In the genomic region with DNA sequence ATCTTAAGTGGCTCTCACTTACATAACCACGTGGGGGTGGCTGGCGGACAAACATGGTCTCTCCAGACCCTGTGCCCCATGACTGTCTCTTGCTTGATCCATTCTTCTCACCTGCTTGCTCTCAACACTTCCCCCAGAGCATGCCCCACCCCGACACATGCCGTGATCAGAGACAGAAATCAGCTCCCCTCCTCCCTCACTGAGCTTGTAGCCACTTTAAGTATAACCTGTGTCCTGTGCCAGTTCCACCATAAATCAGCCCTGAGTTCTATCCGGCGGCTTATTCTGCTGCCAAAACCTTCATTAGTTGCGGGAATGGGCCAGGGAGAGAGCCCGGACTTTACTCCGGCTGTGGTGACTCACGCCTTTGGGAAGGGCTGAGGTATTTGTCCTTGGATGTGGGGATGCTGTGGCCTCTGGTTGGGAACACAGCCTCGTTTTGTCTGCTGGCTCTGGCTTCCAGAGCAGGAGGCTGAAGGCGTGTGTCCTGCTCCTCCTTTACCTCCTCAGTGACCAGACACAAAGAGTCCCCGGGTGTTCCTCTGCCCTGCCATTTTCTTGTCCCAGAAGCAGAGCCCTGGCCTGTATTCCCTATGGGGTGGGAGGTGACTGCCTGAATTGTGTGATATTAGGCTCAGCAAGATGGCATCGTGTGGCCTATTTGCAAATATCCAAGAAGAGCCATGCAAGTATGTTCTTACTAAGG, we compare ENCODE assay signal across 9 cellular contexts. TPM values are rescaled to one million over a fixed set of nuclear protein-coding genes. Genes with fewer than 3 reads are reported as not detected.
DNase-seq lines count a peak whose midpoint lies in the region; FAIRE-seq and TF ChIP-seq lines count a peak whose summit lies in the region.
"Had no signal": no experiment of that assay in that cellular context is flagged by ENCODE, and none has a peak within 500 bp of the region (broad histone marks: within the 10 kb centered on the region; RNA-seq: fewer than 3 reads in every experiment).

No MANE protein-coding gene starts in this region.

- H3K27me3 ChIP-seq in GM23248 (replicated peaks; ENCODE audit: insufficient read depth): no peaks in the 10 kb centered on the region
- H3K27me3 ChIP-seq in ascending aorta: no peaks in the 10 kb centered on the region
- no peaks in the 10 kb centered on the region for H3K27me3 ChIP-seq in iPS-15b (ENCODE audit: control insufficient read depth, insufficient read depth, low read length)
- H3K27me3 ChIP-seq in spleen (replicated peaks in 1 of 7): no peaks in the 10 kb centered on the region
- no peaks in the 10 kb centered on the region for H3K27me3 ChIP-seq in HAP-1 (ENCODE audit: low read depth)

- DNase-seq in GM23248: peak; percentile 90
- peak; percentile 61 to 96 for DNase-seq in ascending aorta (ENCODE audit: low spot score in 2 of 2)
- no peak for DNase-seq in spleen
- no peak for DNase-seq in activated CD4-positive, alpha-beta T cell treated with anti-CD3 and anti-CD28 coated beads for 1 hour
- no peak for DNase-seq in SW 1271 (lab: John Stamatoyannopoulos, UW)
- no peak for DNase-seq in HAP-1 (ENCODE audit: low spot score in 2 of 2)
- no peak for DNase-seq in GM12891 (ENCODE audit: insufficient read length, low spot score)
- DNase-seq: activated B cell treated with CpG ODN at 0.5 μM for 24 hours had no signal

- no peaks in the 10 kb centered on the region for H3K36me3 ChIP-seq in GM23248 (ENCODE audit: low read depth)
- no peaks in the 10 kb centered on the region for H3K36me3 ChIP-seq in ascending aorta
- no peaks in the 10 kb centered on the region for H3K36me3 ChIP-seq in iPS-15b (ENCODE audit: control insufficient read depth, insufficient read depth, low read length)
- H3K36me3 ChIP-seq in spleen: peaks cover 0 to 2% (median 0%) of the 10 kb centered on the region in 6 donors
- no peaks in the 10 kb centered on the region for H3K36me3 ChIP-seq in HAP-1 (replicated peaks)

- TF ChIP-seq POLR2A in spleen (IDR thresholded peaks at IDR 0.05) (no peak), GM12891 (IDR thresholded peaks at IDR 0.05; ENCODE audit: low read depth, low read length) (no peak)

- peaks cover 35% of the 10 kb centered on the region for H3F3A ChIP-seq in GM23248 (ENCODE audit: insufficient read depth)

- WGBS in GM23248 (ENCODE audit: low coverage in 1 of 2, low lambda C conversion rate in 2 of 2, missing lambda C conversion rate in 2 of 2), 2 experiments: 2 to 5% methylated on average over 14 of the region's 14 CpGs
- WGBS in spleen, 5 donors: 61 to 84% (median 77%) methylated on average over 13 to 14 of the region's 14 CpGs

- TF ChIP-seq CTCF in ascending aorta (IDR thresholded peaks at IDR 0.05): no peak
- no peak for TF ChIP-seq CTCF in spleen (IDR thresholded peaks at IDR 0.05 in 8 of 11, conservative IDR thresholded peaks at IDR 0.05 in 3 of 11)

- H3K4me1 ChIP-seq in GM23248 (ENCODE audit: insufficient read depth) (peaks cover 36% of the 10 kb centered on the region), ascending aorta (peaks cover 15 to 41% of the 10 kb centered on the region in 2 donors), iPS-15b (ENCODE audit: control insufficient read depth, insufficient read depth, low read length) (peaks cover 14% of the 10 kb centered on the region), spleen (peaks cover 0 to 22% (median 4%) of the 10 kb centered on the region in 6 donors), HAP-1 (no peaks in the 10 kb centered on the region)

- in situ Hi-C loops in GM23248 (cut with MboI): no loop called here
- in situ Hi-C loops in HAP-1 (cut with MboI; ENCODE audit: low sequenced_read_pairs): no loop called here

- FAIRE-seq in GM12891 (lab: Jason Lieb, UNC): no peak

- H2AFZ ChIP-seq in GM23248: peak overlapping the region; percentile 36

- H3K79me2 ChIP-seq in GM23248 (ENCODE audit: insufficient read depth): no peaks in the 10 kb centered on the region

- no peaks in the 10 kb centered on the region for H3K9me2 ChIP-seq in GM23248 (ENCODE audit: insufficient read depth)

- peak overlapping the region; percentile 11; the same call in 1 of the 2 replicates for H3K9ac ChIP-seq in GM23248
- peak overlapping the region; percentile 32 for H3K9ac ChIP-seq in iPS-15b (ENCODE audit: low read depth, low read length)

- H3K9me3 ChIP-seq in GM23248 (ENCODE audit: low read depth) (no peaks in the 10 kb centered on the region), ascending aorta (no peaks in the 10 kb centered on the region), iPS-15b (ENCODE audit: control insufficient read depth, insufficient read depth, low read length) (no peaks in the 10 kb centered on the region), spleen (no peaks in the 10 kb centered on the region), HAP-1 (no peaks in the 10 kb centered on the region)

- no peaks in the 10 kb centered on the region for H4K20me1 ChIP-seq in GM23248 (ENCODE audit: insufficient read depth)

- peak overlapping the region; percentile 43 for H3K4me2 ChIP-seq in GM23248 (ENCODE audit: unreplicated experiment)

- H3K27ac ChIP-seq in GM23248: peak overlapping the region; percentile 50
- peak overlapping the region; percentile 89 to 91 for H3K27ac ChIP-seq in ascending aorta
- H3K27ac ChIP-seq in spleen: peak overlapping the region in 5 of 8 donors; percentile 34 to 68 (median 45)

- intact Hi-C loops in ascending aorta (cut with DNase I) (loop anchor here (2.0 kb wide), 1 partner anchor 48 kb away; no protein-coding TSS in a partner anchor), spleen (cut with DNase I; ENCODE audit: low total_unique reads) (no loop called here)

- H3K4me3 ChIP-seq in GM23248 (peak overlapping the region; percentile 25), ascending aorta (peak overlapping the region in 1 of 2 donors; percentile 15), iPS-15b (ENCODE audit: low read depth, low read length) (no peak overlapping the region), spleen (no peak overlapping the region), HAP-1 (no peak overlapping the region)

TF ChIP-seq in GM12891, 5 proteins besides CTCF, POLR2A, EP300 and RAD21:
- TF ChIP-seq TAF1 (IDR thresholded peaks at IDR 0.05; ENCODE audit: low read depth, low read length) (no peak), POU2F2 (IDR thresholded peaks at IDR 0.05; ENCODE audit: low read depth, low read length) (no peak), SPI1 (IDR thresholded peaks at IDR 0.05; ENCODE audit: low read depth, low read length) (no peak), PAX5 (IDR thresholded peaks at IDR 0.05; ENCODE audit: insufficient read depth, low read length, severe bottlenecking) (no peak), POLR2AphosphoS5 (IDR thresholded peaks at IDR 0.05; ENCODE audit: low read depth, low read length) (no peak)
TF ChIP-seq in GM12891: peak in this region for 0.

RNA-seq across cellular contexts. Expression of gene ANKRD40, which starts 21.1 kb away (rescaled TPM):
- 35.5 and 36.5 TPM in 2 replicates for total RNA-seq in GM23248 (2014; rRNA removed; shearing (Covaris generic))
- polyA plus RNA-seq in GM23248 (2016; fragmentation: Nextera tagmentation; extraction: Ambion mirVana): 20.1 and 20.2 TPM in 2 replicates
- 35.4 TPM for total RNA-seq in ascending aorta
- total RNA-seq in spleen: 10 to 100 TPM; 33.5 to 54.6 (median 47.1) TPM
- polyA plus RNA-seq in spleen: 10 to 100 TPM in 1 of 3 donors, 1 to 10 TPM in 2; 6.8 to 16.5 (median 7.2) TPM
- polyA plus RNA-seq in GM12891 (2012; ENCODE audit: low read depth, missing spikeins): 4.9 TPM

RNA-seq across cellular contexts. Expression of gene LUC7L3, which starts 32.8 kb away (rescaled TPM):
- total RNA-seq in GM23248 (2014; rRNA removed; shearing (Covaris generic)): 57.5 and 59.1 TPM in 2 replicates
- polyA plus RNA-seq in GM23248 (2016; fragmentation: Nextera tagmentation; extraction: Ambion mirVana): 100 and 138 TPM in 2 replicates
- 32.0 TPM for total RNA-seq in ascending aorta
- total RNA-seq in spleen: 100 to 1,000 TPM; 121 to 223 (median 153) TPM
- polyA plus RNA-seq in spleen: 100 to 1,000 TPM in 2 of 3 donors, 10 to 100 TPM in 1; 91.2 to 141 (median 103) TPM
- polyA plus RNA-seq in GM12891 (2012; ENCODE audit: low read depth, missing spikeins): 147 TPM

RNA-seq across cellular contexts. Expression of gene ABCC3, which starts 52.0 kb away (rescaled TPM):
- total RNA-seq in GM23248 (2014; rRNA removed; shearing (Covaris generic)): 28.3 and 32.0 TPM in 2 replicates
- 35.0 and 38.5 TPM in 2 replicates for polyA plus RNA-seq in GM23248 (2016; fragmentation: Nextera tagmentation; extraction: Ambion mirVana)
- total RNA-seq in ascending aorta: 30.2 TPM
- total RNA-seq in spleen: 10 to 100 TPM; 28.4 to 37.1 (median 32.0) TPM
- 10 to 100 TPM in 2 of 3 donors, 1 to 10 TPM in 1; 8.6 to 16.6 (median 15.2) TPM for polyA plus RNA-seq in spleen
- polyA plus RNA-seq in GM12891 (2012; ENCODE audit: low read depth, missing spikeins): not detected

Comparison
In these comparisons a context has a peak if more than half of its experiments do, and no peak if none do; other contexts are left out.
1. DNase-seq: peak in GM23248 (single experiment) and ascending aorta (2 of 2); none in spleen (single experiment), activated CD4-positive, alpha-beta T cell treated with anti-CD3 and anti-CD28 coated beads for 1 hour (single experiment), SW 1271 (0 of 2), HAP-1 (0 of 2) and GM12891 (single experiment).
2. Peak in every context shown above with its lines, with median percentiles within 50 percentile points of each other: H3K27ac ChIP-seq.